10 cellular contexts compared by ENCODE assay signal in genomic region chr6:47741807-47742206, GRCh38. TPM values are rescaled to one million over a fixed set of nuclear protein-coding genes. Genes with fewer than 3 reads are reported as not detected.
DNase-seq lines count a peak whose midpoint lies in the region; ATAC-seq, FAIRE-seq and TF ChIP-seq lines count a peak whose summit lies in the region.
"Had no signal": no experiment of that assay in that cellular context is flagged by ENCODE, and none has a peak within 500 bp of the region (broad histone marks: within the 10 kb centered on the region; RNA-seq: fewer than 3 reads in every experiment).

No MANE protein-coding gene starts in this region.

- no peak for TF ChIP-seq CTCF in activated CD8-positive, alpha-beta T cell treated with anti-CD3 and anti-CD28 coated beads for 36 hours (IDR thresholded peaks at IDR 0.05)
- no peak for TF ChIP-seq CTCF in H1 (IDR thresholded peaks at IDR 0.05; ENCODE audit: control extremely low read depth in 1 of 3, insufficient read depth in 1 of 3, low read depth in 1 of 3, low read length in 3 of 3)

- POLR2A ChIA-PET in activated CD8-positive, alpha-beta T cell treated with anti-CD3 and anti-CD28 coated beads for 36 hours (lab: Charles Lee): interaction anchor here (0.6 kb wide), 1 partner anchor 233 kb away, joined by 3 read pairs; no protein-coding TSS in a partner anchor
- POLR2A ChIA-PET in activated CD8-positive, alpha-beta T cell treated with anti-CD3 and anti-CD28 coated beads, Interleukin-2, amount 10 ng/mL, durations not matched to agents 7 days and 5 days (lab: Charles Lee): no interaction called here
- POLR2A ChIA-PET in H1 (lab: Charles Lee; ENCODE audit: partially characterized antibody): no interaction called here

- no peak overlapping the region for H3K4me3 ChIP-seq in H1 (ENCODE audit: extremely low read depth in 1 of 4, insufficient read depth in 2 of 4, low read depth in 3 of 4, low read length in 4 of 4)

- H3K4me1 ChIP-seq in H1 (replicated peaks in 1 of 4; ENCODE audit: control insufficient read depth in 3 of 4, insufficient read depth in 4 of 4, low read length in 3 of 4): peaks cover 0 to 5% (median 1%) of the 10 kb centered on the region in 4 experiments; a peak in 4 of 7 replicates

- no peaks in the 10 kb centered on the region for H3K79me2 ChIP-seq in H1 (ENCODE audit: control insufficient read depth in 1 of 2, insufficient read depth in 2 of 2, low read length in 2 of 2)

- no peak overlapping the region for H2BK20ac ChIP-seq in H1 (ENCODE audit: low read length)

- no peak for TF ChIP-seq EP300 in H1 (IDR thresholded peaks at IDR 0.05; ENCODE audit: borderline replicate concordance in 1 of 2, low read depth in 2 of 2, low read length in 2 of 2)

- no peak overlapping the region for H2BK5ac ChIP-seq in H1 (ENCODE audit: low read depth, low read length)

- H3K4ac ChIP-seq in H1 (replicated peaks; ENCODE audit: insufficient read length, low read depth, low read length): no peak overlapping the region

- ATAC-seq in activated CD8-positive, alpha-beta T cell treated with anti-CD3 and anti-CD28 coated beads for 36 hours: peak; percentile 91
- no peak for ATAC-seq in activated CD8-positive, alpha-beta T cell treated with anti-CD3 and anti-CD28 coated beads, Interleukin-2, amount 10 ng/mL, durations not matched to agents 7 days and 5 days
- ATAC-seq in stimulated activated naive CD8-positive, alpha-beta T cell treated with anti-CD3 and anti-CD28 coated beads, Interleukin-15, Interleukin-2, amounts not matched to agents 100 U/mL and 50 U/mL, for 24 hours: peak; percentile 81

- H3K27ac ChIP-seq in H1 (ENCODE audit: low read depth, low read length): no peak overlapping the region

- H3K9me3 Mint-ChIP-seq in activated CD8-positive, alpha-beta T cell treated with anti-CD3 and anti-CD28 coated beads for 36 hours: no peaks in the 10 kb centered on the region
- no peaks in the 10 kb centered on the region for H3K9me3 Mint-ChIP-seq in activated CD8-positive, alpha-beta T cell treated with anti-CD3 and anti-CD28 coated beads, Interleukin-2, amount 10 ng/mL, durations not matched to agents 7 days and 5 days (ENCODE audit: insufficient read depth)

- H4K20me1 ChIP-seq in H1 (replicated peaks in 1 of 2; ENCODE audit: control insufficient read depth in 1 of 2, insufficient read depth in 2 of 2, low read length in 2 of 2): no peaks in the 10 kb centered on the region

- H3K27me3 Mint-ChIP-seq in activated CD8-positive, alpha-beta T cell treated with anti-CD3 and anti-CD28 coated beads for 36 hours: peaks cover 3% of the 10 kb centered on the region
- H3K27me3 Mint-ChIP-seq in activated CD8-positive, alpha-beta T cell treated with anti-CD3 and anti-CD28 coated beads, Interleukin-2, amount 10 ng/mL, durations not matched to agents 7 days and 5 days (ENCODE audit: low read depth): peaks cover 3% of the 10 kb centered on the region

- H3K56ac ChIP-seq in H1 (replicated peaks; ENCODE audit: insufficient read length, low read depth, low read length): no peak overlapping the region

- no peak for TF ChIP-seq POLR2A in H1 (IDR thresholded peaks at IDR 0.05; ENCODE audit: control extremely low read depth in 1 of 2, low read depth in 2 of 2, low read length in 2 of 2)

- no peak overlapping the region for H2AK5ac ChIP-seq in H1 (ENCODE audit: low read depth, low read length)

- peak overlapping the region; percentile 37 for H3K27ac Mint-ChIP-seq in activated CD8-positive, alpha-beta T cell treated with anti-CD3 and anti-CD28 coated beads for 36 hours
- no peak overlapping the region for H3K27ac Mint-ChIP-seq in activated CD8-positive, alpha-beta T cell treated with anti-CD3 and anti-CD28 coated beads, Interleukin-2, amount 10 ng/mL, durations not matched to agents 7 days and 5 days

- no peak overlapping the region for H4K91ac ChIP-seq in H1 (replicated peaks; ENCODE audit: insufficient read length, low read length)

- no peak overlapping the region for H4K5ac ChIP-seq in H1 (ENCODE audit: insufficient read length, low read depth, low read length)

- H3K14ac ChIP-seq in H1 (ENCODE audit: insufficient read length): no peak overlapping the region

- 0 out of 2 replicates have a peak overlapping the region, but pooled peaks have one; percentile 75 for H2BK12ac ChIP-seq in H1 (ENCODE audit: low read depth, low read length)

- H3K4me2 ChIP-seq in H1 (ENCODE audit: insufficient read depth in 1 of 2, low read depth in 2 of 2, low read length in 2 of 2): no peak overlapping the region

- H3K36me3 ChIP-seq in H1 (ENCODE audit: control insufficient read depth in 2 of 4, insufficient read depth in 4 of 4, low read length in 3 of 4): no peaks in the 10 kb centered on the region

- H4K8ac ChIP-seq in H1 (ENCODE audit: extremely low read depth, insufficient read depth, low read length): no peak overlapping the region

- no peak overlapping the region for H3K9ac ChIP-seq in H1 (replicated peaks in 1 of 4; ENCODE audit: extremely low read depth in 1 of 4, low read depth in 3 of 4, low read length in 3 of 4)

- intact Hi-C loops in activated CD8-positive, alpha-beta T cell treated with anti-CD3 and anti-CD28 coated beads for 36 hours (cut with micrococcal nuclease): no loop called here

- CTCF ChIA-PET in activated CD8-positive, alpha-beta T cell treated with anti-CD3 and anti-CD28 coated beads for 36 hours (lab: Charles Lee): interaction anchor here (1.2 kb wide), 1 partner anchor 110 kb away, joined by 3 read pairs; no protein-coding TSS in a partner anchor
- CTCF ChIA-PET in activated CD8-positive, alpha-beta T cell treated with anti-CD3 and anti-CD28 coated beads, Interleukin-2, amount 10 ng/mL, durations not matched to agents 7 days and 5 days (lab: Charles Lee): interaction anchor here (1.6 kb wide), 1 partner anchor 110 kb away, joined by 3 read pairs; no protein-coding TSS in a partner anchor
- CTCF ChIA-PET in H1 (lab: Charles Lee; ENCODE audit: partially characterized antibody): no interaction called here

- H3K4me3 Mint-ChIP-seq in activated CD8-positive, alpha-beta T cell treated with anti-CD3 and anti-CD28 coated beads for 36 hours: no peak overlapping the region
- no peak overlapping the region for H3K4me3 Mint-ChIP-seq in activated CD8-positive, alpha-beta T cell treated with anti-CD3 and anti-CD28 coated beads, Interleukin-2, amount 10 ng/mL, durations not matched to agents 7 days and 5 days

- no peaks in the 10 kb centered on the region for H3K79me1 ChIP-seq in H1 (ENCODE audit: low read depth, low read length)

- H3K27me3 ChIP-seq in H1 (replicated peaks in 1 of 4; ENCODE audit: control insufficient read depth in 3 of 4, extremely low read depth in 1 of 4, insufficient read depth in 3 of 4, low read length in 3 of 4): no peaks in the 10 kb centered on the region

- no peaks in the 10 kb centered on the region for H3K36me3 Mint-ChIP-seq in activated CD8-positive, alpha-beta T cell treated with anti-CD3 and anti-CD28 coated beads for 36 hours (ENCODE audit: low read depth)
- H3K36me3 Mint-ChIP-seq in activated CD8-positive, alpha-beta T cell treated with anti-CD3 and anti-CD28 coated beads, Interleukin-2, amount 10 ng/mL, durations not matched to agents 7 days and 5 days (ENCODE audit: low read depth): no peaks in the 10 kb centered on the region

- H3K23ac ChIP-seq in H1 (ENCODE audit: insufficient read length): no peak overlapping the region

- H2BK15ac ChIP-seq in H1 (ENCODE audit: low read length): no peak overlapping the region

- no peak overlapping the region for H2BK120ac ChIP-seq in H1 (replicated peaks; ENCODE audit: low read depth, low read length)

- no peak overlapping the region for H2AFZ ChIP-seq in H1 (ENCODE audit: low read length)

- TF ChIP-seq RAD21 in H1 (IDR thresholded peaks at IDR 0.05 in 1 of 2, conservative IDR thresholded peaks at IDR 0.05 in 1 of 2; ENCODE audit: low read depth in 2 of 2, low read length in 2 of 2): no peak

- no peaks in the 10 kb centered on the region; a peak in 2 of 4 replicates for H3K9me3 ChIP-seq in H1 (ENCODE audit: insufficient read depth in 2 of 2, low read depth in 1 of 2, low read length in 1 of 2)

- FAIRE-seq in H1 (lab: Jason Lieb, UNC): no peak

- WGBS in H1 (ENCODE audit: extremely low coverage in 1 of 2, insufficient coverage in 1 of 2, insufficient read length in 1 of 2, insufficient replicate concordance in 2 of 2, low coverage in 1 of 2, low lambda C conversion rate in 2 of 2, missing lambda C conversion rate in 1 of 2), 2 experiments: 91% methylated on average over 2 of the region's 2 CpGs; no CpG with 5 or more reads in 1 of the 2 experiments

- peaks cover 10% of the 10 kb centered on the region for H3K4me1 Mint-ChIP-seq in activated CD8-positive, alpha-beta T cell treated with anti-CD3 and anti-CD28 coated beads for 36 hours (ENCODE audit: low read depth)
- H3K4me1 Mint-ChIP-seq in activated CD8-positive, alpha-beta T cell treated with anti-CD3 and anti-CD28 coated beads, Interleukin-2, amount 10 ng/mL, durations not matched to agents 7 days and 5 days (ENCODE audit: low read depth): no peaks in the 10 kb centered on the region

- H3K18ac ChIP-seq in H1 (ENCODE audit: extremely low read depth, low read length): no peak overlapping the region

- peak; percentile 8 for DNase-seq in activated CD8-positive, alpha-beta T cell treated with anti-CD3 and anti-CD28 coated beads for 36 hours
- no peak for DNase-seq in activated CD8-positive, alpha-beta T cell treated with anti-CD3 and anti-CD28 coated beads, Interleukin-2, amount 10 ng/mL, durations not matched to agents 7 days and 5 days
- DNase-seq in HPDE6-E6E7 (ENCODE audit: extremely low spot score): peak; percentile 71
- DNase-seq in H1 (ENCODE audit: low read depth in 1 of 2, low spot score in 2 of 2): no peak
- no peak for DNase-seq in stimulated activated naive CD8-positive, alpha-beta T cell treated with anti-CD3 and anti-CD28 coated beads, Interleukin-15, Interleukin-2, amounts not matched to agents 100 U/mL and 50 U/mL, for 24 hours
- no peak for DNase-seq in central memory CD4-positive, alpha-beta T cell
- no peak for DNase-seq in activated effector memory CD4-positive, alpha-beta T cell treated with anti-CD3 and anti-CD28 coated beads, Interleukin-2, amount 50 U/mL, for 16 hours
- no peak for DNase-seq in islet precursor cell

- H3K23me2 ChIP-seq in H1 (ENCODE audit: low read depth, low read length): no peaks in the 10 kb centered on the region; the same call in 1 of the 2 replicates

RNA-seq across cellular contexts. Expression of gene OPN5, which starts 40.0 kb away (rescaled TPM):
- total RNA-seq in activated CD8-positive, alpha-beta T cell treated with anti-CD3 and anti-CD28 coated beads for 36 hours: not detected
- total RNA-seq in activated CD8-positive, alpha-beta T cell treated with anti-CD3 and anti-CD28 coated beads, Interleukin-2, amount 10 ng/mL, durations not matched to agents 7 days and 5 days: not detected
- not detected in 2 replicates for total RNA-seq in H1 (2021; fragmentation: NEBNext Ultra II Directional; extraction: Animal tissue kit (Norgen Biotek cat#: 25700))
- not detected in 2 replicates for polyA plus RNA-seq in H1 (2011; rRNA removed)
- not detected for polyA plus RNA-seq in H1 (2011; cell fraction: cytosol; rRNA removed)
- polyA plus RNA-seq in H1 (2011; cell fraction: nucleus; rRNA removed): not detected
- not detected in 4 replicates for polyA plus RNA-seq in H1 (2012, experiment 1 of 2)
- polyA plus RNA-seq in H1 (2012, experiment 2 of 2): not detected
- polyA plus RNA-seq in H1 (2013, experiment 1 of 2): 0.02 TPM
- polyA plus RNA-seq in H1 (2013, experiment 2 of 2): not detected
- polyA minus RNA-seq in H1 (2011; rRNA and poly(A)+ RNA removed): not detected in 2 replicates
- polyA minus RNA-seq in H1 (2011; cell fraction: cytosol; rRNA and poly(A)+ RNA removed): not detected
- not detected for polyA minus RNA-seq in H1 (2011; cell fraction: nucleus; rRNA and poly(A)+ RNA removed)
- total RNA-seq: chondrocyte, lung microvascular endothelial cell had no signal

RNA-seq across cellular contexts. Expression of gene ADGRF4, which starts 43.4 kb away (rescaled TPM):
- total RNA-seq in activated CD8-positive, alpha-beta T cell treated with anti-CD3 and anti-CD28 coated beads for 36 hours: not detected
- total RNA-seq in activated CD8-positive, alpha-beta T cell treated with anti-CD3 and anti-CD28 coated beads, Interleukin-2, amount 10 ng/mL, durations not matched to agents 7 days and 5 days: not detected
- total RNA-seq in H1 (2021; fragmentation: NEBNext Ultra II Directional; extraction: Animal tissue kit (Norgen Biotek cat#: 25700)): not detected in 2 replicates
- 0.02 TPM in 1 of 2 replicates, not detected in the other for polyA plus RNA-seq in H1 (2011; rRNA removed)
- not detected for polyA plus RNA-seq in H1 (2011; cell fraction: cytosol; rRNA removed)
- not detected for polyA plus RNA-seq in H1 (2011; cell fraction: nucleus; rRNA removed)
- not detected in 4 replicates for polyA plus RNA-seq in H1 (2012, experiment 1 of 2)
- polyA plus RNA-seq in H1 (2012, experiment 2 of 2): not detected
- not detected for polyA plus RNA-seq in H1 (2013, experiment 1 of 2)
- not detected for polyA plus RNA-seq in H1 (2013, experiment 2 of 2)
- not detected in 2 replicates for polyA minus RNA-seq in H1 (2011; rRNA and poly(A)+ RNA removed)
- not detected for polyA minus RNA-seq in H1 (2011; cell fraction: cytosol; rRNA and poly(A)+ RNA removed)
- not detected for polyA minus RNA-seq in H1 (2011; cell fraction: nucleus; rRNA and poly(A)+ RNA removed)
- total RNA-seq: chondrocyte, lung microvascular endothelial cell had no signal

Comparison
In these comparisons a context has a peak if more than half of its experiments do, and no peak if none do; other contexts are left out.
1. DNase-seq: peak in activated CD8-positive, alpha-beta T cell treated with anti-CD3 and anti-CD28 coated beads for 36 hours (single experiment) and HPDE6-E6E7 (single experiment); none in activated CD8-positive, alpha-beta T cell treated with anti-CD3 and anti-CD28 coated beads, Interleukin-2, amount 10 ng/mL, durations not matched to agents 7 days and 5 days (single experiment), H1 (0 of 2), stimulated activated naive CD8-positive, alpha-beta T cell treated with anti-CD3 and anti-CD28 coated beads, Interleukin-15, Interleukin-2, amounts not matched to agents 100 U/mL and 50 U/mL, for 24 hours (single experiment), central memory CD4-positive, alpha-beta T cell (single experiment), activated effector memory CD4-positive, alpha-beta T cell treated with anti-CD3 and anti-CD28 coated beads, Interleukin-2, amount 50 U/mL, for 16 hours (single experiment) and islet precursor cell (single experiment).